Comparison of ENCODE assay signal across 16 cellular contexts in genomic region chr2:227853765-227854271, GRCh38. TPM values are rescaled to one million over a fixed set of nuclear protein-coding genes. Genes with fewer than 3 reads are reported as not detected.
DNase-seq lines count a peak whose midpoint lies in the region; ATAC-seq, FAIRE-seq and TF ChIP-seq lines count a peak whose summit lies in the region.
"Had no signal": no experiment of that assay in that cellular context is flagged by ENCODE, and none has a peak within 500 bp of the region (broad histone marks: within the 10 kb centered on the region; RNA-seq: fewer than 3 reads in every experiment).

No MANE protein-coding gene starts in this region.

- 28% methylated on average over 6 of the region's 6 CpGs for WGBS in GM12878 (ENCODE audit: insufficient coverage, insufficient replicate concordance, low lambda C conversion rate, missing lambda C conversion rate)

- CTCF ChIA-PET in GM12878 (lab: Yijun Ruan, JAX): interaction anchor here (1.2 to 2.1 kb wide), 8 partner anchors 9 to 379 kb away, joined by 3 to 12 read pairs (median 6); partner anchors contain the start of gene CCL20

- H3K4me2 ChIP-seq in GM12878 (ENCODE audit: control insufficient read depth, insufficient read depth): no peak overlapping the region

- H3K9me3 ChIP-seq in GM12878 (replicated peaks; ENCODE audit: control insufficient read depth, insufficient read depth, low read length): no peaks in the 10 kb centered on the region; the same call in 1 of the 3 replicates

- no peak overlapping the region for H3K27ac ChIP-seq in GM12878 (ENCODE audit: control insufficient read depth, insufficient read depth)

- DNase-seq in DMS53 treated with DMSO at 0.1 percent for 48 hours (lab: John Stamatoyannopoulos, UW; ENCODE audit: unreplicated experiment) (peak; percentile 20), NCI-H2029 treated with DMSO at 0.1 percent for 48 hours (lab: John Stamatoyannopoulos, UW) (peak; percentile 45), GM12878 (ENCODE audit: low read depth, low spot score) (no peak), left lobe of liver (ENCODE audit: low spot score) (no peak), anterior cingulate cortex (lab: John Stamatoyannopoulos, UW) (no peak)
- DNase-seq in activated CD4-positive, CD25-positive, alpha-beta regulatory T cell (lab: John Stamatoyannopoulos, UW): no peak
- DNase-seq in activated effector memory CD4-positive, alpha-beta T cell treated with Interleukin-2 at 50 U/mL for 16 hours: no peak
- DNase-seq: activated CD4-positive, alpha-beta T cell treated with anti-CD3 and anti-CD28 coated beads, Interleukin-2, amount 50 U/mL, for 1 hour; central memory CD4-positive, alpha-beta T cell; GDM1; H9; stimulated activated CD4-positive, alpha-beta T cell treated with anti-CD3 and anti-CD28 coated beads, Interleukin-4, amount 100 ng/mL, for 4 hours; stimulated activated naive CD4-positive, alpha-beta T cell had no signal

- RAD21 ChIA-PET in GM12878 (lab: Charles Lee; ENCODE audit: unreplicated experiment): interaction anchor here (0.5 to 2.0 kb wide), 5 partner anchors 9 to 71 kb away, joined by 3 to 5 read pairs (median 4); no protein-coding TSS in a partner anchor

- no peaks in the 10 kb centered on the region for H3K27me3 ChIP-seq in GM12878 (replicated peaks in 1 of 2; ENCODE audit: control insufficient read depth in 2 of 2, insufficient read depth in 2 of 2, low read length in 1 of 2)

- TF ChIP-seq POLR2A in GM12878 (IDR thresholded peaks at IDR 0.05; ENCODE audit: low read depth, low read length): no peak

- no peaks in the 10 kb centered on the region for H3K4me1 ChIP-seq in GM12878 (ENCODE audit: control insufficient read depth, insufficient read depth, low read length)

- in situ Hi-C loops in GM12878 (cut with MboI): no loop called here

- ATAC-seq in GM12878 (no peak), left lobe of liver (peak; percentile 29), HG03108 (IDR thresholded peaks at IDR 0.05; ENCODE audit: unreplicated experiment) (no peak)

- H3K4me3 ChIP-seq in GM12878: no peak overlapping the region

- H3K9ac ChIP-seq in GM12878 (ENCODE audit: control insufficient read depth, insufficient read depth, low read length): no peak overlapping the region

- no peaks in the 10 kb centered on the region for H3K79me2 ChIP-seq in GM12878 (ENCODE audit: control insufficient read depth, insufficient read depth, low read length)

- H3K36me3 ChIP-seq in GM12878 (ENCODE audit: control insufficient read depth in 2 of 2, insufficient read depth in 2 of 2, low read length in 1 of 2): no peaks in the 10 kb centered on the region

- no TSS peak for BruUV-seq in GM12878 (replicated peaks; lab: Mats Ljungman, UMichigan)

- no peak for TF ChIP-seq EP300 in GM12878 (IDR thresholded peaks at IDR 0.05; ENCODE audit: borderline replicate concordance in 1 of 2, control insufficient read depth in 1 of 2, low read depth in 2 of 2, low read length in 2 of 2)

- no peak overlapping the region; the same call in 1 of the 2 replicates for H2AFZ ChIP-seq in GM12878 (ENCODE audit: control insufficient read depth, low read depth, low read length)

- FAIRE-seq in GM12878 (lab: Jason Lieb, UNC): no peak
- FAIRE-seq: GM18507 had no signal

- H4K20me1 ChIP-seq in GM12878 (ENCODE audit: control insufficient read depth, insufficient read depth): no peaks in the 10 kb centered on the region

- no peak for TF ChIP-seq RAD21 in GM12878 (IDR thresholded peaks at IDR 0.05; ENCODE audit: insufficient read depth, low read depth, low read length)

- intact Hi-C loops in GM12878 (cut with micrococcal nuclease; ENCODE audit: unreplicated experiment): loop anchor here (10.0 kb wide), 1 partner anchor 449 kb away; no protein-coding TSS in a partner anchor

- no peak for TF ChIP-seq CTCF in GM12878 (IDR thresholded peaks at IDR 0.05 in 2 of 3, conservative IDR thresholded peaks at IDR 0.05 in 1 of 3; ENCODE audit: control insufficient read depth in 2 of 3, extremely low read depth in 1 of 3, insufficient read depth in 1 of 3, low read depth in 3 of 3, low read length in 3 of 3)

- POLR2A ChIA-PET in GM12878 (lab: Charles Lee): interaction anchor here (0.9 to 1.8 kb wide), 6 partner anchors 10 to 526 kb away, joined by 3 to 5 read pairs (median 4); no protein-coding TSS in a partner anchor

- SMC1A ChIA-PET in GM12878 (lab: Charles Lee; ENCODE audit: uncharacterized antibody, unreplicated experiment): interaction anchor here (0.8 to 7.8 kb wide), 12 partner anchors 8 to 88 kb away, joined by 3 to 62 read pairs (median 5); no protein-coding TSS in a partner anchor

TF ChIP-seq in GM12878, 131 proteins besides CTCF, POLR2A, EP300 and RAD21:
- TF ChIP-seq ZNF687 (IDR thresholded peaks at IDR 0.05): peak; percentile 61
- no peak for TF ChIP-seq NFXL1 (IDR thresholded peaks at IDR 0.05; ENCODE audit: borderline replicate concordance)

RNA-seq across cellular contexts. Expression of gene DAW1, which starts 17.6 kb away (rescaled TPM):
- 0.19 and 0.29 TPM in 2 replicates for total RNA-seq in GM12878 (2013; cell fraction: nucleolus; rRNA removed)
- total RNA-seq in GM12878 (2014; rRNA removed) (not detected in 2 replicates), GM12878 (2014; rRNA removed; fragmentation: Illumina TruSeq; extraction: Trizol) (not detected in 2 replicates), GM12878 (2021) (not detected in 2 replicates), left lobe of liver (not detected)
- polyA plus RNA-seq in GM12878 (2011; ENCODE audit: low read depth): not detected
- polyA plus RNA-seq in GM12878 (2011; rRNA removed) (0.12 TPM in 1 of 2 replicates, not detected in the other), GM12878 (2014; fragmentation: Illumina TruSeq; extraction: Trizol) (not detected in 2 replicates), GM12878 (2014; fragmentation: Nextera tagmentation; extraction: Ambion mirVana) (under 1 TPM in 1 of 2 experiments, not detected in 1; 0.04 TPM), GM12878 (2014; rRNA removed) (not detected in 2 replicates), GM12878 (2016; fragmentation: Nextera tagmentation; extraction: Ambion mirVana) (not detected)
- polyA plus RNA-seq in GM12878 (2011; cell fraction: cytosol; rRNA removed): not detected in 2 replicates
- polyA plus RNA-seq in GM12878 (2011; cell fraction: nucleus; rRNA removed): 0.04 TPM in 1 of 2 replicates, not detected in the other
- polyA plus RNA-seq in GM12878 (2012): not detected in 2 replicates
- polyA minus RNA-seq in GM12878 (2011; rRNA and poly(A)+ RNA removed): not detected in 2 replicates
- not detected in 2 replicates for polyA minus RNA-seq in GM12878 (2011; cell fraction: cytosol; rRNA and poly(A)+ RNA removed)
- polyA minus RNA-seq in GM12878 (2011; cell fraction: nucleus; rRNA and poly(A)+ RNA removed): not detected in 2 replicates
- polyA plus RNA-seq: BJ had no signal

RNA-seq across cellular contexts. Expression of gene CCL20, which starts 40.2 kb away (rescaled TPM):
- total RNA-seq in GM12878 (2013; cell fraction: nucleolus; rRNA removed): 16.3 and 19.7 TPM in 2 replicates
- total RNA-seq in GM12878 (2014; rRNA removed) (6.9 and 9.1 TPM in 2 replicates), GM12878 (2014; rRNA removed; fragmentation: Illumina TruSeq; extraction: Trizol) (11.4 and 12.6 TPM in 2 replicates), GM12878 (2021) (5.5 and 6.6 TPM in 2 replicates), left lobe of liver (not detected)
- 0.89 TPM for polyA plus RNA-seq in GM12878 (2011; ENCODE audit: low read depth)
- polyA plus RNA-seq in GM12878 (2011; rRNA removed) (27.4 and 39.2 TPM in 2 replicates), GM12878 (2014; fragmentation: Illumina TruSeq; extraction: Trizol) (10.8 and 14.8 TPM in 2 replicates), GM12878 (2014; fragmentation: Nextera tagmentation; extraction: Ambion mirVana) (10 to 100 TPM; 26.3 to 35.7 TPM), GM12878 (2014; rRNA removed) (7.6 and 8.3 TPM in 2 replicates), GM12878 (2016; fragmentation: Nextera tagmentation; extraction: Ambion mirVana) (10 to 100 TPM; 19.7 to 19.8 TPM)
- 7.6 and 8.2 TPM in 2 replicates for polyA plus RNA-seq in GM12878 (2011; cell fraction: cytosol; rRNA removed)
- polyA plus RNA-seq in GM12878 (2011; cell fraction: nucleus; rRNA removed): 8.2 and 9.0 TPM in 2 replicates
- polyA plus RNA-seq in GM12878 (2012): 1.7 and 2.6 TPM in 2 replicates
- polyA minus RNA-seq in GM12878 (2011; rRNA and poly(A)+ RNA removed): 7.2 and 10.2 TPM in 2 replicates
- polyA minus RNA-seq in GM12878 (2011; cell fraction: cytosol; rRNA and poly(A)+ RNA removed): 4.8 and 8.3 TPM in 2 replicates
- polyA minus RNA-seq in GM12878 (2011; cell fraction: nucleus; rRNA and poly(A)+ RNA removed): 2.7 and 3.2 TPM in 2 replicates
- total RNA-seq: H9 had no signal
- polyA plus RNA-seq: BJ had no signal

Comparison
In these comparisons a context has a peak if more than half of its experiments do, and no peak if none do; other contexts are left out.
1. DNase-seq: peak in DMS53 treated with DMSO at 0.1 percent for 48 hours (single experiment) and NCI-H2029 treated with DMSO at 0.1 percent for 48 hours (single experiment); none in GM12878 (single experiment), left lobe of liver (single experiment), anterior cingulate cortex (0 of 58), activated CD4-positive, CD25-positive, alpha-beta regulatory T cell (0 of 4) and activated effector memory CD4-positive, alpha-beta T cell treated with Interleukin-2 at 50 U/mL for 16 hours (single experiment).